Comparison of ENCODE assay signal across 8 cellular contexts in genomic region chr5:176648467-176649194, GRCh38. TPM values are rescaled to one million over a fixed set of nuclear protein-coding genes. Genes with fewer than 3 reads are reported as not detected.
DNase-seq lines count a peak whose midpoint lies in the region; ATAC-seq, FAIRE-seq and TF ChIP-seq lines count a peak whose summit lies in the region.

No MANE protein-coding gene starts in this region.

- H3K27me3 ChIP-seq in PC-3 (ENCODE audit: low read length): no peaks in the 10 kb centered on the region

- H3K27me3 Mint-ChIP-seq in central memory CD8-positive, alpha-beta T cell: no peaks in the 10 kb centered on the region
- no peaks in the 10 kb centered on the region for H3K27me3 Mint-ChIP-seq in natural killer cell treated with Interleukin-12 subunit alpha and Interleukin-12 subunit beta and Interleukin-15 and Interleukin-18, amount 100 ng/mL, for 72 hours

- no peaks in the 10 kb centered on the region for H3K9me3 ChIP-seq in PC-3 (ENCODE audit: low read length)

- peak overlapping the region; percentile 87 for H3K4me3 ChIP-seq in AG10803 (ENCODE audit: low read length)
- peak overlapping the region; percentile 86 for H3K4me3 ChIP-seq in PC-3 (ENCODE audit: low read length)

- peaks cover 64% of the 10 kb centered on the region for H3K4me1 Mint-ChIP-seq in central memory CD8-positive, alpha-beta T cell
- peaks cover 50 to 58% of the 10 kb centered on the region in 2 donors for H3K4me1 Mint-ChIP-seq in natural killer cell treated with Interleukin-12 subunit alpha and Interleukin-12 subunit beta and Interleukin-15 and Interleukin-18, amount 100 ng/mL, for 72 hours (ENCODE audit: low read depth in 2 of 2)

- ATAC-seq in PC-3: no peak
- peak; percentile 45 for ATAC-seq in central memory CD8-positive, alpha-beta T cell (replicated peaks; ENCODE audit: extremely low read depth, poor library complexity, severe bottlenecking)
- no peak for ATAC-seq in natural killer cell treated with Interleukin-12 subunit alpha and Interleukin-12 subunit beta and Interleukin-15 and Interleukin-18, amount 100 ng/mL, for 72 hours

- intact Hi-C loops in PC-3 (cut with micrococcal nuclease): no loop called here

- H3K4me3 Mint-ChIP-seq in central memory CD8-positive, alpha-beta T cell: peak overlapping the region; percentile 73
- peak overlapping the region; percentile 90 for H3K4me3 Mint-ChIP-seq in natural killer cell treated with Interleukin-12 subunit alpha and Interleukin-12 subunit beta and Interleukin-15 and Interleukin-18, amount 100 ng/mL, for 72 hours

- peak overlapping the region; percentile 77 for H3K9ac ChIP-seq in PC-3 (ENCODE audit: low read length)

- H3K27ac Mint-ChIP-seq in central memory CD8-positive, alpha-beta T cell (ENCODE audit: low read depth): peak overlapping the region; percentile 67
- peak overlapping the region; percentile 75 to 91 for H3K27ac Mint-ChIP-seq in natural killer cell treated with Interleukin-12 subunit alpha and Interleukin-12 subunit beta and Interleukin-15 and Interleukin-18, amount 100 ng/mL, for 72 hours

- no peak overlapping the region for H2AFZ ChIP-seq in PC-3 (ENCODE audit: low read length)

- POLR2A ChIA-PET in PC-3 (lab: Charles Lee; ENCODE audit: unreplicated experiment): no interaction called here

- H3K36me3 ChIP-seq in PC-3 (ENCODE audit: low read depth, low read length): no peaks in the 10 kb centered on the region; the same call in 1 of the 2 replicates

- FAIRE-seq in HTR-8/SVneo (lab: Jason Lieb, UNC): no peak

- peaks cover 32% of the 10 kb centered on the region for H3K79me2 ChIP-seq in PC-3 (ENCODE audit: low read length)

- H3K36me3 Mint-ChIP-seq in central memory CD8-positive, alpha-beta T cell (ENCODE audit: insufficient read depth): peaks cover 7% of the 10 kb centered on the region
- H3K36me3 Mint-ChIP-seq in natural killer cell treated with Interleukin-12 subunit alpha and Interleukin-12 subunit beta and Interleukin-15 and Interleukin-18, amount 100 ng/mL, for 72 hours: peaks cover 6% of the 10 kb centered on the region

- peaks cover 27% of the 10 kb centered on the region for H3K4me1 ChIP-seq in PC-3 (ENCODE audit: insufficient read depth, low read length)

- H3F3A ChIP-seq in PC-3 (ENCODE audit: low read length, unreplicated experiment): peaks cover 5% of the 10 kb centered on the region

- H3K27ac ChIP-seq in PC-3 (ENCODE audit: low read length): no peak overlapping the region

- H3K9me3 Mint-ChIP-seq in central memory CD8-positive, alpha-beta T cell: no peaks in the 10 kb centered on the region
- no peaks in the 10 kb centered on the region for H3K9me3 Mint-ChIP-seq in natural killer cell treated with Interleukin-12 subunit alpha and Interleukin-12 subunit beta and Interleukin-15 and Interleukin-18, amount 100 ng/mL, for 72 hours

- DNase-seq in AG10803 (ENCODE audit: low read depth): no peak
- no peak for DNase-seq in PC-3
- DNase-seq in central memory CD8-positive, alpha-beta T cell (ENCODE audit: low spot score in 2 of 2): peak in 1 of 2 donors; percentile 39
- DNase-seq in natural killer cell treated with Interleukin-12 subunit alpha and Interleukin-12 subunit beta and Interleukin-15 and Interleukin-18, amount 100 ng/mL, for 72 hours (ENCODE audit: low spot score): no peak
- DNase-seq in HTR-8/SVneo (ENCODE audit: insufficient read length, low spot score): no peak
- no peak for DNase-seq in iPS-NIHi7 (ENCODE audit: extremely low spot score)
- no peak for DNase-seq in NCI-H1694 (lab: John Stamatoyannopoulos, UW)
- no peak for DNase-seq in RKO (ENCODE audit: low spot score)

- peaks cover 13% of the 10 kb centered on the region; the same call in 1 of the 2 replicates for H4K20me1 ChIP-seq in PC-3 (ENCODE audit: low read length)

- peak overlapping the region; percentile 95 for H3K4me2 ChIP-seq in PC-3 (ENCODE audit: low read length)

- CTCF ChIA-PET in PC-3 (lab: Charles Lee): no interaction called here

- BruUV-seq in PC-3 (replicated peaks; lab: Mats Ljungman, UMichigan): no TSS peak

- TF ChIP-seq CTCF in AG10803 (conservative IDR thresholded peaks at IDR 0.05; ENCODE audit: low read length) (no peak), PC-3 (conservative IDR thresholded peaks at IDR 0.05; ENCODE audit: low read depth, low read length) (no peak)

- H3K9me2 ChIP-seq in PC-3 (replicated peaks; ENCODE audit: low read length): no peaks in the 10 kb centered on the region

RNA-seq across cellular contexts. Expression of gene TSPAN17, which starts 1.3 kb away (rescaled TPM):
- 47.3 and 56.3 TPM in 2 replicates for total RNA-seq in PC-3 (2014; rRNA removed)
- 10 to 100 TPM; 48.9 to 67.6 TPM for total RNA-seq in natural killer cell treated with Interleukin-12 subunit alpha and Interleukin-12 subunit beta and Interleukin-15 and Interleukin-18, amount 100 ng/mL, for 72 hours

RNA-seq across cellular contexts. Expression of gene EIF4E1B, which starts 18.2 kb away (rescaled TPM):
- total RNA-seq in PC-3 (2014; rRNA removed): not detected in 2 replicates
- total RNA-seq in natural killer cell treated with Interleukin-12 subunit alpha and Interleukin-12 subunit beta and Interleukin-15 and Interleukin-18, amount 100 ng/mL, for 72 hours: not detected

RNA-seq across cellular contexts. Expression of gene SNCB, which starts 18.3 kb away (rescaled TPM):
- total RNA-seq in PC-3 (2014; rRNA removed): 2.1 and 8.6 TPM in 2 replicates
- not detected for total RNA-seq in natural killer cell treated with Interleukin-12 subunit alpha and Interleukin-12 subunit beta and Interleukin-15 and Interleukin-18, amount 100 ng/mL, for 72 hours

RNA-seq across cellular contexts. Expression of gene GPRIN1, which starts 38.7 kb away (rescaled TPM):
- 18.7 and 19.9 TPM in 2 replicates for total RNA-seq in PC-3 (2014; rRNA removed)
- total RNA-seq in natural killer cell treated with Interleukin-12 subunit alpha and Interleukin-12 subunit beta and Interleukin-15 and Interleukin-18, amount 100 ng/mL, for 72 hours: 1 to 10 TPM; 2.7 to 5.9 TPM
